ENCODE assay signal across 28 cellular contexts in genomic region chr2:238294046-238294392, GRCh38.
"Had no signal": no experiment of that assay in that cellular context is flagged by ENCODE, and none has a peak within 500 bp of the region (broad histone marks: within the 10 kb centered on the region; RNA-seq: fewer than 3 reads in every experiment).

No MANE protein-coding gene starts in this region.

- H3K27me3 ChIP-seq: colonic mucosa had no signal

- H3K9me3 ChIP-seq: colonic mucosa, esophagus squamous epithelium, heart right ventricle, left ventricle myocardium inferior, SK-N-SH, tibial artery had no signal

- DNase-seq: activated CD4-positive, alpha-beta memory T cell treated with anti-CD3 and anti-CD28 coated beads for 36 hours; activated CD4-positive, alpha-beta T cell treated with anti-CD3 and anti-CD28 coated beads, Interleukin-2, amount 10 ng/mL, durations not matched to agents 24 days and 14 days; activated CD4-positive, CD25-positive, alpha-beta regulatory T cell treated with anti-CD3 and anti-CD28 coated beads, Interleukin-2, amount 50 U/mL, for 72 hours; activated CD8-positive, alpha-beta memory T cell treated with anti-CD3 and anti-CD28 coated beads, Interleukin-2, amount 50 U/mL, for 4 hours; activated effector memory CD4-positive, alpha-beta T cell treated with anti-CD3 and anti-CD28 coated beads, Interleukin-2, amount 50 U/mL, for 16 hours; activated T-cell treated with anti-CD3 and anti-CD28 coated beads, Interleukin-2, amount 50 U/mL, for 1 hour; amniotic stem cell; effector CD8-positive, alpha-beta T cell; esophagus squamous epithelium; foreskin melanocyte; heart right ventricle; left ventricle myocardium inferior; mammary epithelial cell; naive B cell; nephron progenitor cell; right cardiac atrium; SK-N-SH; stimulated activated CD4-positive, alpha-beta T cell treated with anti-CD3 and anti-CD28 coated beads, Interleukin-1b, Interleukin-23, amount 100 ng/mL, for 48 hours; stimulated activated CD4-positive, alpha-beta T cell treated with anti-CD3 and anti-CD28 coated beads, Interleukin-4, amount 100 ng/mL, for 4 hours; stimulated activated CD8-positive, alpha-beta memory T cell treated with anti-CD3 and anti-CD28 coated beads, Interleukin-4, amount 100 ng/mL, for 48 hours; stimulated activated naive CD8-positive, alpha-beta T cell treated with anti-CD3 and anti-CD28 coated beads, Interleukin-15, amount 100 ng/mL, for 72 hours; SW 1271; T-helper 9 cell had no signal

- H3K9me2 ChIP-seq: SK-N-SH had no signal

- H3K4me2 ChIP-seq: SK-N-SH had no signal

- H3K9ac ChIP-seq: SK-N-SH had no signal

- H3K27ac ChIP-seq: colonic mucosa, epithelial cell of prostate, esophagus squamous epithelium, heart right ventricle, left ventricle myocardium inferior, skin epidermis, tibial artery, VCaP had no signal

- H3K4me3 ChIP-seq: colonic mucosa, esophagus squamous epithelium, heart right ventricle, left ventricle myocardium inferior, skin epidermis, tibial artery had no signal

- H3K36me3 ChIP-seq: colonic mucosa, esophagus squamous epithelium, heart right ventricle, left ventricle myocardium inferior, tibial artery had no signal
